ENCODE assay signal across 9 cellular contexts in the genomic region with DNA sequence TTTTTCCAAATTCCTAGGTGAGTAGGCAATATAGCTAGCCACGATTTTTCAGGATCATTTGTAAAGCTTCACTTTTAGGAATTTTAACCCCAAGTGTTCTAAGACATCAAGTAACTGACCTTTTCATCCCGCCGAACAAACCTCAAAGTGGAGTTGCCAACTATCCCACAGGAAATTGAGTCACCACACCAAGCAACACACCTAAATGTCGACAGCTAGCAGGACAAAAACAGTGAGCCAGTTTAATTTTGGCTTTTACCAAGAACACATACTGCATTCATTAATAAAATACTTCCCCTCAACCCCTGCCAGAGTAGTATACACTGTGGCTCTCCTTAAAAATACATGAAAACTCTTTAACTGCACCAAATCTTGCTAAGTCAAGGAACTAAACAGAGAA.
DNase-seq lines count a peak whose midpoint lies in the region; TF ChIP-seq lines count a peak whose summit lies in the region.
"Had no signal": no experiment of that assay in that cellular context is flagged by ENCODE, and none has a peak within 500 bp of the region (broad histone marks: within the 10 kb centered on the region; RNA-seq: fewer than 3 reads in every experiment).

No MANE protein-coding gene starts in this region.

- H3K9me3 ChIP-seq in BLaER1 treated with 17β-estradiol and CSF1 and Interleukin-3, amounts not matched to agents 10 nM and 100 nM (replicated peaks in 1 of 11) = no peaks in the 10 kb centered on the region
- H3K9me3 ChIP-seq in muscle layer of duodenum (ENCODE audit: control insufficient read depth in 1 of 2, low read length in 2 of 2) (no peaks in the 10 kb centered on the region), thyroid gland (no peaks in the 10 kb centered on the region)

- no peak for TF ChIP-seq POLR2A in thyroid gland (IDR thresholded peaks at IDR 0.05)

- peaks cover 0 to 5% (median 0%) of the 10 kb centered on the region in 11 experiments; a peak in 2 of 22 replicates for H4K20me1 ChIP-seq in BLaER1 treated with 17β-estradiol and CSF1 and Interleukin-3, amounts not matched to agents 10 nM and 100 nM
- no peaks in the 10 kb centered on the region for H4K20me1 ChIP-seq in KMS-11 (ENCODE audit: insufficient read depth)

- H3K4me3 ChIP-seq in BLaER1 treated with 17β-estradiol and CSF1 and Interleukin-3, amounts not matched to agents 10 nM and 100 nM = no peak overlapping the region
- no peak overlapping the region for H3K4me3 ChIP-seq in KMS-11 (IDR thresholded peaks at IDR 0.05; ENCODE audit: insufficient read depth, low read depth, low read length)
- no peak overlapping the region for H3K4me3 ChIP-seq in muscle layer of duodenum (ENCODE audit: low read depth in 1 of 2, low read length in 2 of 2)
- no peak overlapping the region for H3K4me3 ChIP-seq in thyroid gland (replicated peaks in 1 of 3)

- 54 to 67% methylated on average over 4 of the region's 4 CpGs for WGBS in thyroid gland, 2 donors

- no peaks in the 10 kb centered on the region for H3K36me3 ChIP-seq in BLaER1 treated with 17β-estradiol and CSF1 and Interleukin-3, amounts not matched to agents 10 nM and 100 nM
- no peaks in the 10 kb centered on the region for H3K36me3 ChIP-seq in KMS-11 (ENCODE audit: insufficient read depth)
- H3K36me3 ChIP-seq in muscle layer of duodenum (ENCODE audit: control insufficient read depth in 1 of 2, insufficient read depth in 2 of 2, low read length in 2 of 2) = no peaks in the 10 kb centered on the region
- H3K36me3 ChIP-seq in thyroid gland = no peaks in the 10 kb centered on the region

- H3K9ac ChIP-seq in BLaER1 treated with 17β-estradiol and CSF1 and Interleukin-3, amounts not matched to agents 10 nM and 100 nM = no peak overlapping the region
- peak overlapping the region; percentile 94 for H3K9ac ChIP-seq in KMS-11

- peaks cover 26 to 48% (median 40%) of the 10 kb centered on the region in 10 experiments for H3K4me1 ChIP-seq in BLaER1 treated with 17β-estradiol and CSF1 and Interleukin-3, amounts not matched to agents 10 nM and 100 nM
- H3K4me1 ChIP-seq in KMS-11 (ENCODE audit: low read depth, poor library complexity, severe bottlenecking) (peaks cover 37% of the 10 kb centered on the region), muscle layer of duodenum (ENCODE audit: control insufficient read depth in 1 of 2, insufficient read depth in 2 of 2, low read length in 2 of 2) (peaks cover 6 to 8% of the 10 kb centered on the region in 2 donors), thyroid gland (peaks cover 10 to 18% of the 10 kb centered on the region in 2 donors)

- H2AFZ ChIP-seq in KMS-11 (ENCODE audit: low read depth) = peak overlapping the region; percentile 14; the same call in 1 of the 2 replicates

- DNase-seq in amniotic epithelial cell (ENCODE audit: low read depth) = peak; percentile 88
- DNase-seq in mesenteric fat pad (ENCODE audit: low spot score) = no peak
- DNase-seq in thyroid gland = no peak
- DNase-seq in NCI-H146 treated with DMSO at 0.1 percent for 48 hours (lab: John Stamatoyannopoulos, UW; ENCODE audit: unreplicated experiment) = no peak
- DNase-seq in NCI-H2171 treated with DMSO at 0.1 percent for 48 hours (lab: John Stamatoyannopoulos, UW) = no peak
- DNase-seq: OCI-M1 had no signal

- peaks cover 0 to 35% (median 22%) of the 10 kb centered on the region in 11 experiments; a peak in 18 of 22 replicates for H3K27me3 ChIP-seq in BLaER1 treated with 17β-estradiol and CSF1 and Interleukin-3, amounts not matched to agents 10 nM and 100 nM
- H3K27me3 ChIP-seq in KMS-11 (ENCODE audit: insufficient read depth, low read depth) (no peaks in the 10 kb centered on the region), muscle layer of duodenum (ENCODE audit: low read depth, low read length) (no peaks in the 10 kb centered on the region), thyroid gland (no peaks in the 10 kb centered on the region)

- intact Hi-C loops in thyroid gland (cut with DNase I) = loop anchor here (5.0 kb wide), 1 partner anchor 80 kb away; no protein-coding TSS in a partner anchor

- TF ChIP-seq CTCF in KMS-11 (conservative IDR thresholded peaks at IDR 0.05; ENCODE audit: low read depth, low read length) (no peak), thyroid gland (IDR thresholded peaks at IDR 0.05) (no peak)

- peak overlapping the region in 10 of 11 experiments; percentile 14 to 95 (median 45); a peak in 17 of 22 replicates for H3K4me2 ChIP-seq in BLaER1 treated with 17β-estradiol and CSF1 and Interleukin-3, amounts not matched to agents 10 nM and 100 nM
- H3K4me2 ChIP-seq in KMS-11 = peak overlapping the region; percentile 94

- no peak overlapping the region for H3K27ac ChIP-seq in BLaER1 treated with 17β-estradiol and CSF1 and Interleukin-3, amounts not matched to agents 10 nM and 100 nM
- H3K27ac ChIP-seq in KMS-11 = peak overlapping the region; percentile 94
- H3K27ac ChIP-seq in muscle layer of duodenum (ENCODE audit: low read length) = peak overlapping the region; percentile 8
- H3K27ac ChIP-seq in thyroid gland = peak overlapping the region in 1 of 3 donors; percentile 10

- H3K79me2 ChIP-seq in KMS-11 (ENCODE audit: insufficient read depth, low read depth) = peaks cover 54% of the 10 kb centered on the region

Comparison
In these comparisons a context has a peak if more than half of its experiments do, and no peak if none do; other contexts are left out.
1. H3K27ac ChIP-seq: peak in KMS-11 (single experiment) and muscle layer of duodenum (single experiment); none in BLaER1 treated with 17β-estradiol and CSF1 and Interleukin-3, amounts not matched to agents 10 nM and 100 nM (0 of 11).